Comparison of ENCODE assay signal across 21 cellular contexts in the genomic region with DNA sequence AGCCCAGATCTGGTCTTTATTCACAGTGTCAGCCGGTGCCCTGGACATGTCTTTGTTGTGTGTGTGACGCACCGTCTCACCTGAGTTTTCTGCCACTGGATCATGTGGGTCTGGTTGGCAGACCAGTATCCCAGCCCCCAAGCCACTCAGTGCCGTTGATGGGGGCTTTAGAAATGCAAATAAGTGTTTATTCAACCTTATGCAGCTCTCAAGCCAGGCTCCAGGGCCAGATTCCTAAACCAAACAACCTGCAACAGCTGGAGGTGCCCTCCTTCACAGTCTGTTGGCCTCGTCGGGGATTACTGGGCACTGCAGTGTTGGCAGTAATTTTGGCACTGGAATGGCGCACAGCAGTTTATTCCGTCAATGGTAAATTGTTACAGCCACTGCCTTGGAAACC. TPM values are rescaled to one million over a fixed set of nuclear protein-coding genes. Genes with fewer than 3 reads are reported as not detected.
DNase-seq lines count a peak whose midpoint lies in the region; ATAC-seq and TF ChIP-seq lines count a peak whose summit lies in the region.
"Had no signal": no experiment of that assay in that cellular context is flagged by ENCODE, and none has a peak within 500 bp of the region (broad histone marks: within the 10 kb centered on the region; RNA-seq: fewer than 3 reads in every experiment).

No MANE protein-coding gene starts in this region.

- H3K9me3 ChIP-seq in CD8-positive, alpha-beta T cell (ENCODE audit: low read length) = no peaks in the 10 kb centered on the region
- H3K9me3 ChIP-seq: BLaER1, body of pancreas, spleen, uterus had no signal

- no peak overlapping the region for H3K9ac ChIP-seq in rectal smooth muscle tissue (ENCODE audit: low read length)
- H3K9ac ChIP-seq: BLaER1 had no signal

- H3K36me3 Mint-ChIP-seq in CD8-positive, alpha-beta T cell = no peaks in the 10 kb centered on the region
- H3K36me3 Mint-ChIP-seq: activated naive CD4-positive, alpha-beta T cell treated with anti-CD3 and anti-CD28 coated beads, Interleukin-2, amount 50 U/mL, for 72 hours had no signal

- CTCF ChIA-PET in CD8-positive, alpha-beta T cell (lab: Charles Lee) = no interaction called here

- POLR2A ChIA-PET in CD8-positive, alpha-beta T cell (lab: Charles Lee) = no interaction called here

- peak overlapping the region; percentile 49 for H3K27ac ChIP-seq in rectal smooth muscle tissue (ENCODE audit: low read depth, low read length)
- no peak overlapping the region for H3K27ac ChIP-seq in CD8-positive, alpha-beta T cell (ENCODE audit: low read depth, low read length)
- H3K27ac ChIP-seq: BLaER1, body of pancreas, uterus had no signal

- no peak for TF ChIP-seq CTCF in CD8-positive, alpha-beta T cell (IDR thresholded peaks at IDR 0.05)

- no peak for ATAC-seq in CD8-positive, alpha-beta T cell
- no peak for ATAC-seq in HG03439 (IDR thresholded peaks at IDR 0.05; ENCODE audit: unreplicated experiment)
- ATAC-seq: activated naive CD4-positive, alpha-beta T cell treated with anti-CD3 and anti-CD28 coated beads, Interleukin-2, amount 50 U/mL, for 72 hours; body of pancreas; left lobe of liver had no signal

- no peaks in the 10 kb centered on the region for H3K36me3 ChIP-seq in rectal smooth muscle tissue (ENCODE audit: control insufficient read depth, insufficient read depth, low read length)
- H3K36me3 ChIP-seq in CD8-positive, alpha-beta T cell (ENCODE audit: insufficient read depth, low read length) = no peaks in the 10 kb centered on the region
- H3K36me3 ChIP-seq: BLaER1, uterus had no signal

- H3K4me1 Mint-ChIP-seq in CD8-positive, alpha-beta T cell (ENCODE audit: low read depth) = no peaks in the 10 kb centered on the region

- intact Hi-C loops in CD8-positive, alpha-beta T cell (cut with DNase I, micrococcal nuclease) = no loop called here

- peak; percentile 12 for DNase-seq in NCI-H345 (lab: John Stamatoyannopoulos, UW)
- DNase-seq in NCI-H345 treated with DMSO at 0.1 percent for 48 hours (lab: John Stamatoyannopoulos, UW; ENCODE audit: unreplicated experiment) = no peak
- DNase-seq in NCI-H446 (lab: John Stamatoyannopoulos, UW) = peak; percentile 23 to 52
- DNase-seq in iPS DF 19.7 (ENCODE audit: low read depth, low spot score) = peak; percentile 90
- no peak for DNase-seq in CD8-positive, alpha-beta T cell
- DNase-seq in OCI-M1 (lab: John Stamatoyannopoulos, UW) = no peak
- DNase-seq: activated CD4-positive, CD25-positive, alpha-beta regulatory T cell treated with anti-CD3 and anti-CD28 coated beads, Interleukin-2, amount 50 U/mL, for 72 hours; body of pancreas; cortex of kidney; foreskin fibroblast; NCI-H1694; NCI-H774; spleen; T-helper 9 cell; uterus had no signal

- H3K4me3 Mint-ChIP-seq in CD8-positive, alpha-beta T cell = no peak overlapping the region
- H3K4me3 Mint-ChIP-seq: neural crest cell had no signal

- peaks cover 4% of the 10 kb centered on the region for H3K27me3 Mint-ChIP-seq in CD8-positive, alpha-beta T cell (ENCODE audit: low read depth)

- H3K4me1 ChIP-seq in rectal smooth muscle tissue (ENCODE audit: control insufficient read depth, insufficient read depth, low read length) = peaks cover 29% of the 10 kb centered on the region
- H3K4me1 ChIP-seq in CD8-positive, alpha-beta T cell (ENCODE audit: insufficient read depth, low read length) = no peaks in the 10 kb centered on the region
- H3K4me1 ChIP-seq: body of pancreas, uterus had no signal

- no peak overlapping the region for H3K4me3 ChIP-seq in rectal smooth muscle tissue (ENCODE audit: low read length)
- no peak overlapping the region for H3K4me3 ChIP-seq in CD8-positive, alpha-beta T cell (ENCODE audit: low read depth, low read length)
- H3K4me3 ChIP-seq: BLaER1, body of pancreas, spleen, uterus had no signal

- H3K27me3 ChIP-seq in rectal smooth muscle tissue (ENCODE audit: control insufficient read depth, insufficient read depth, low read length) = no peaks in the 10 kb centered on the region
- no peaks in the 10 kb centered on the region for H3K27me3 ChIP-seq in CD8-positive, alpha-beta T cell (ENCODE audit: insufficient read depth, low read length)
- H3K27me3 ChIP-seq: BLaER1, body of pancreas, spleen, uterus had no signal

- no peaks in the 10 kb centered on the region for H3K9me3 Mint-ChIP-seq in CD8-positive, alpha-beta T cell
- H3K9me3 Mint-ChIP-seq: activated naive CD4-positive, alpha-beta T cell treated with anti-CD3 and anti-CD28 coated beads, Interleukin-2, amount 50 U/mL, for 72 hours; neural crest cell had no signal

- H3K27ac Mint-ChIP-seq in CD8-positive, alpha-beta T cell = no peak overlapping the region
- H3K27ac Mint-ChIP-seq: activated naive CD4-positive, alpha-beta T cell treated with anti-CD3 and anti-CD28 coated beads, Interleukin-2, amount 50 U/mL, for 72 hours had no signal

RNA-seq across cellular contexts. Expression of a gene that starts 21.6 kb away (rescaled TPM):
- under 1 TPM in 1 of 2 experiments, not detected in 1; 0.11 TPM for total RNA-seq in CD8-positive, alpha-beta T cell

Comparison
In these comparisons a context has a peak if more than half of its experiments do, and no peak if none do; other contexts are left out.
1. DNase-seq: peak in NCI-H345 (single experiment), NCI-H446 (2 of 2) and iPS DF 19.7 (single experiment); none in NCI-H345 treated with DMSO at 0.1 percent for 48 hours (single experiment), CD8-positive, alpha-beta T cell (0 of 7) and OCI-M1 (single experiment).